Comparison of ENCODE assay signal across 8 cellular contexts in genomic region chr4:127997534-127998388, GRCh38. TPM values are rescaled to one million over a fixed set of nuclear protein-coding genes. Genes with fewer than 3 reads are reported as not detected.
DNase-seq lines count a peak whose midpoint lies in the region; ATAC-seq, FAIRE-seq and TF ChIP-seq lines count a peak whose summit lies in the region.

No MANE protein-coding gene starts in this region.

- FAIRE-seq in GM12892 (lab: Jason Lieb, UNC) (peak; percentile 90), small intestine (lab: Jason Lieb, UNC) (no peak)

- H3K27me3 Mint-ChIP-seq in activated T-cell treated with anti-CD3 and anti-CD28 coated beads, Interleukin-2, amount 50 U/mL, for 4 hours (ENCODE audit: low read depth): no peaks in the 10 kb centered on the region

- H3K4me3 Mint-ChIP-seq in activated T-cell treated with anti-CD3 and anti-CD28 coated beads, Interleukin-2, amount 50 U/mL, for 4 hours: peak overlapping the region; percentile 36

- ATAC-seq in GM21528 (IDR thresholded peaks at IDR 0.05; ENCODE audit: low FRiP score, unreplicated experiment): peak; percentile 96
- peak; percentile 96 for ATAC-seq in HG03575 (IDR thresholded peaks at IDR 0.05; ENCODE audit: extremely low read depth, insufficient number of reproducible peaks, low FRiP score, unreplicated experiment)
- ATAC-seq in activated T-cell treated with anti-CD3 and anti-CD28 coated beads, Interleukin-2, amount 50 U/mL, for 4 hours: peak; percentile 69 to 71
- ATAC-seq in lung (ENCODE audit: insufficient read depth, low FRiP score): peak; percentile 72

- H3K9me3 ChIP-seq in lung (ENCODE audit: control insufficient read depth in 2 of 2, insufficient read depth in 1 of 2, low read length in 1 of 2) (peaks cover 0 to 3% of the 10 kb centered on the region in 2 donors), small intestine (ENCODE audit: control insufficient read depth, low read depth) (no peaks in the 10 kb centered on the region), ovary (peaks cover 0 to 3% of the 10 kb centered on the region in 2 donors)

- TF ChIP-seq CTCF in lung (IDR thresholded peaks at IDR 0.05; ENCODE audit: control extremely low read depth, extremely low read depth) (no peak), ovary (IDR thresholded peaks at IDR 0.05) (no peak)

- peaks cover 16% of the 10 kb centered on the region for H3K4me1 Mint-ChIP-seq in activated T-cell treated with anti-CD3 and anti-CD28 coated beads, Interleukin-2, amount 50 U/mL, for 4 hours (ENCODE audit: low read depth)

- H3K36me3 ChIP-seq in lung (ENCODE audit: control insufficient read depth in 2 of 2, insufficient read depth in 2 of 2, low read length in 2 of 2): peaks cover 0 to 2% of the 10 kb centered on the region in 2 donors
- peaks cover 2 to 4% of the 10 kb centered on the region in 2 donors for H3K36me3 ChIP-seq in small intestine (ENCODE audit: control insufficient read depth in 2 of 2, insufficient read depth in 2 of 2, low read length in 2 of 2)
- peaks cover 3% of the 10 kb centered on the region for H3K36me3 ChIP-seq in ovary

- peaks cover 35% of the 10 kb centered on the region for H3K36me3 Mint-ChIP-seq in activated T-cell treated with anti-CD3 and anti-CD28 coated beads, Interleukin-2, amount 50 U/mL, for 4 hours (ENCODE audit: insufficient read depth)

- DNase-seq in GM12892 (ENCODE audit: insufficient read length) (peak; percentile 16), lung (ENCODE audit: low spot score) (no peak), posterior cingulate gyrus (no peak), small intestine (no peak), ovary (no peak)
- DNase-seq in activated T-cell treated with anti-CD3 and anti-CD28 coated beads, Interleukin-2, amount 50 U/mL, for 4 hours: no peak

- WGBS in lung, 2 donors: 81 to 85% methylated on average over 8 of the region's 8 CpGs
- 87 to 90% (median 89%) methylated on average over 8 of the region's 8 CpGs for WGBS in small intestine, 3 donors
- 90 to 92% (median 92%) methylated on average over 8 of the region's 8 CpGs for WGBS in ovary, 3 donors

- no peak overlapping the region for H3K4me3 ChIP-seq in lung
- no peak overlapping the region for H3K4me3 ChIP-seq in small intestine (ENCODE audit: low read depth in 1 of 2, low read length in 2 of 2)
- H3K4me3 ChIP-seq in ovary: no peak overlapping the region

- H3K9me3 Mint-ChIP-seq in activated T-cell treated with anti-CD3 and anti-CD28 coated beads, Interleukin-2, amount 50 U/mL, for 4 hours: peaks cover 14% of the 10 kb centered on the region

- no peaks in the 10 kb centered on the region for H3K27me3 ChIP-seq in lung (ENCODE audit: control insufficient read depth, insufficient read depth)
- H3K27me3 ChIP-seq in small intestine (ENCODE audit: control insufficient read depth in 2 of 2, insufficient read depth in 2 of 2, low read length in 2 of 2): no peaks in the 10 kb centered on the region
- H3K27me3 ChIP-seq in ovary: no peaks in the 10 kb centered on the region

- intact Hi-C loops in posterior cingulate gyrus (cut with DNase I) (no loop called here), ovary (cut with DNase I) (no loop called here)

- H3K4me1 ChIP-seq in lung (ENCODE audit: control insufficient read depth in 2 of 2, insufficient read depth in 2 of 2, low read length in 2 of 2) (no peaks in the 10 kb centered on the region), small intestine (ENCODE audit: control insufficient read depth in 2 of 2, insufficient read depth in 1 of 2, low read depth in 1 of 2, low read length in 1 of 2) (no peaks in the 10 kb centered on the region), ovary (ENCODE audit: insufficient read depth) (no peaks in the 10 kb centered on the region)

- H3K27ac ChIP-seq in lung (ENCODE audit: low read depth in 1 of 2, low read length in 1 of 2) (no peak overlapping the region), small intestine (ENCODE audit: low read depth in 1 of 2, low read length in 1 of 2) (no peak overlapping the region), ovary (no peak overlapping the region)

- TF ChIP-seq EP300 in ovary (IDR thresholded peaks at IDR 0.05): no peak

- TF ChIP-seq POLR2A in GM12892 (IDR thresholded peaks at IDR 0.05; ENCODE audit: low read depth, low read length) (no peak), ovary (IDR thresholded peaks at IDR 0.05) (no peak)

RNA-seq across cellular contexts. Expression of gene ABHD18, which starts 32.6 kb away (rescaled TPM):
- polyA plus RNA-seq in GM12892 (2012; ENCODE audit: missing spikeins): 9.9 TPM
- 10 to 100 TPM in 1 of 3 donors, 1 to 10 TPM in 2; 8.9 to 12.1 (median 9.6) TPM for total RNA-seq in activated T-cell treated with anti-CD3 and anti-CD28 coated beads, Interleukin-2, amount 50 U/mL, for 4 hours
- total RNA-seq in lung (10 to 100 TPM; 10.1 to 16.4 TPM), ovary (10 to 100 TPM in 3 of 7 donors, 1 to 10 TPM in 4; 6.3 to 11.3 (median 9.6) TPM)
- polyA plus RNA-seq in lung (1 to 10 TPM; 4.3 to 4.5 TPM), small intestine (10 to 100 TPM in 1 of 3 donors, 1 to 10 TPM in 2; 5.8 to 11.9 (median 8.1) TPM), ovary (1 to 10 TPM; 3.5 to 7.4 TPM)

RNA-seq across cellular contexts. Expression of gene MFSD8, which starts 32.8 kb away (rescaled TPM):
- polyA plus RNA-seq in GM12892 (2012; ENCODE audit: missing spikeins): 11.4 TPM
- 10 to 100 TPM; 13.7 to 19.6 (median 15.9) TPM for total RNA-seq in activated T-cell treated with anti-CD3 and anti-CD28 coated beads, Interleukin-2, amount 50 U/mL, for 4 hours
- total RNA-seq in lung (10 to 100 TPM; 17.6 to 40.6 TPM), ovary (10 to 100 TPM; 18.1 to 29.7 (median 25.4) TPM)
- polyA plus RNA-seq in lung (10 to 100 TPM in 1 of 2 donors, 1 to 10 TPM in 1; 7.2 to 18.1 TPM), small intestine (10 to 100 TPM in 2 of 3 donors, 1 to 10 TPM in 1; 9.9 to 17.9 (median 13.5) TPM), ovary (10 to 100 TPM; 11.8 to 13.5 TPM)
